Comparison of ENCODE assay signal across 1 cellular context in genomic region chr10:13500201-13500600, GRCh38.
TF ChIP-seq lines count a peak whose summit lies in the region.

No MANE protein-coding gene starts in this region.

TF ChIP-seq in HepG2, 621 proteins besides CTCF, POLR2A, EP300 and RAD21 (continued from another document and continues in another):
- TF ChIP-seq HNF1A (IDR thresholded peaks at IDR 0.05; ENCODE audit: low read depth), result no peak
- no peak for TF ChIP-seq HNF1A (CRISPR knock-in tag; IDR thresholded peaks at IDR 0.05; ENCODE audit: borderline replicate concordance)
- TF ChIP-seq, protein P1, sequence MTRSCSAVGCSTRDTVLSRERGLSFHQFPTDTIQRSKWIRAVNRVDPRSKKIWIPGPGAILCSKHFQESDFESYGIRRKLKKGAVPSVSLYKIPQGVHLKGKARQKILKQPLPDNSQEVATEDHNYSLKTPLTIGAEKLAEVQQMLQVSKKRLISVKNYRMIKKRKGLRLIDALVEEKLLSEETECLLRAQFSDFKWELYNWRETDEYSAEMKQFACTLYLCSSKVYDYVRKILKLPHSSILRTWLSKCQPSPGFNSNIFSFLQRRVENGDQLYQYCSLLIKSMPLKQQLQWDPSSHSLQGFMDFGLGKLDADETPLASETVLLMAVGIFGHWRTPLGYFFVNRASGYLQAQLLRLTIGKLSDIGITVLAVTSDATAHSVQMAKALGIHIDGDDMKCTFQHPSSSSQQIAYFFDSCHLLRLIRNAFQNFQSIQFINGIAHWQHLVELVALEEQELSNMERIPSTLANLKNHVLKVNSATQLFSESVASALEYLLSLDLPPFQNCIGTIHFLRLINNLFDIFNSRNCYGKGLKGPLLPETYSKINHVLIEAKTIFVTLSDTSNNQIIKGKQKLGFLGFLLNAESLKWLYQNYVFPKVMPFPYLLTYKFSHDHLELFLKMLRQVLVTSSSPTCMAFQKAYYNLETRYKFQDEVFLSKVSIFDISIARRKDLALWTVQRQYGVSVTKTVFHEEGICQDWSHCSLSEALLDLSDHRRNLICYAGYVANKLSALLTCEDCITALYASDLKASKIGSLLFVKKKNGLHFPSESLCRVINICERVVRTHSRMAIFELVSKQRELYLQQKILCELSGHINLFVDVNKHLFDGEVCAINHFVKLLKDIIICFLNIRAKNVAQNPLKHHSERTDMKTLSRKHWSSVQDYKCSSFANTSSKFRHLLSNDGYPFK (CRISPR knock-in tag; IDR thresholded peaks at IDR 0.05; ENCODE audit: borderline replicate concordance), result no peak
- TF ChIP-seq, protein P2, sequence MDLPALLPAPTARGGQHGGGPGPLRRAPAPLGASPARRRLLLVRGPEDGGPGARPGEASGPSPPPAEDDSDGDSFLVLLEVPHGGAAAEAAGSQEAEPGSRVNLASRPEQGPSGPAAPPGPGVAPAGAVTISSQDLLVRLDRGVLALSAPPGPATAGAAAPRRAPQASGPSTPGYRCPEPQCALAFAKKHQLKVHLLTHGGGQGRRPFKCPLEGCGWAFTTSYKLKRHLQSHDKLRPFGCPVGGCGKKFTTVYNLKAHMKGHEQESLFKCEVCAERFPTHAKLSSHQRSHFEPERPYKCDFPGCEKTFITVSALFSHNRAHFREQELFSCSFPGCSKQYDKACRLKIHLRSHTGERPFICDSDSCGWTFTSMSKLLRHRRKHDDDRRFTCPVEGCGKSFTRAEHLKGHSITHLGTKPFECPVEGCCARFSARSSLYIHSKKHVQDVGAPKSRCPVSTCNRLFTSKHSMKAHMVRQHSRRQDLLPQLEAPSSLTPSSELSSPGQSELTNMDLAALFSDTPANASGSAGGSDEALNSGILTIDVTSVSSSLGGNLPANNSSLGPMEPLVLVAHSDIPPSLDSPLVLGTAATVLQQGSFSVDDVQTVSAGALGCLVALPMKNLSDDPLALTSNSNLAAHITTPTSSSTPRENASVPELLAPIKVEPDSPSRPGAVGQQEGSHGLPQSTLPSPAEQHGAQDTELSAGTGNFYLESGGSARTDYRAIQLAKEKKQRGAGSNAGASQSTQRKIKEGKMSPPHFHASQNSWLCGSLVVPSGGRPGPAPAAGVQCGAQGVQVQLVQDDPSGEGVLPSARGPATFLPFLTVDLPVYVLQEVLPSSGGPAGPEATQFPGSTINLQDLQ (CRISPR knock-in tag; IDR thresholded peaks at IDR 0.05), result no peak
- no peak for TF ChIP-seq KMT2B (CRISPR knock-in tag; IDR thresholded peaks at IDR 0.05)
- no peak for TF ChIP-seq ZFP90 (CRISPR knock-in tag; IDR thresholded peaks at IDR 0.05; ENCODE audit: borderline replicate concordance)
- no peak for TF ChIP-seq DMTF1 (CRISPR knock-in tag; IDR thresholded peaks at IDR 0.05)
- no peak for TF ChIP-seq MLLT10 (CRISPR knock-in tag; IDR thresholded peaks at IDR 0.05)
- TF ChIP-seq ATF1 (CRISPR knock-in tag; IDR thresholded peaks at IDR 0.05), result no peak
- no peak for TF ChIP-seq ZNF850 (CRISPR knock-in tag; conservative IDR thresholded peaks at IDR 0.05)
- no peak for TF ChIP-seq FOXP1 (IDR thresholded peaks at IDR 0.05)
- TF ChIP-seq FOXP1 (CRISPR knock-in tag; IDR thresholded peaks at IDR 0.05), result peak; percentile 57
- TF ChIP-seq HOXA7 (CRISPR knock-in tag; IDR thresholded peaks at IDR 0.05), result no peak
- no peak for TF ChIP-seq BRD4 (CRISPR knock-in tag; IDR thresholded peaks at IDR 0.05)
- TF ChIP-seq, protein P3, sequence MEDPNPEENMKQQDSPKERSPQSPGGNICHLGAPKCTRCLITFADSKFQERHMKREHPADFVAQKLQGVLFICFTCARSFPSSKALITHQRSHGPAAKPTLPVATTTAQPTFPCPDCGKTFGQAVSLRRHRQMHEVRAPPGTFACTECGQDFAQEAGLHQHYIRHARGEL (CRISPR knock-in tag; IDR thresholded peaks at IDR 0.05), result no peak
- TF ChIP-seq CEBPG (CRISPR knock-in tag; IDR thresholded peaks at IDR 0.05), result peak; percentile 58
- TF ChIP-seq SMC3 (IDR thresholded peaks at IDR 0.05; ENCODE audit: low read length), result no peak
- peak; percentile 45; the same call in 1 of the 2 replicates for TF ChIP-seq CEBPB (IDR thresholded peaks at IDR 0.05; ENCODE audit: borderline replicate concordance, low read depth, low read length)
- TF ChIP-seq TCF7 (IDR thresholded peaks at IDR 0.05; ENCODE audit: low read depth), result peak; percentile 65; the same call in 1 of the 2 replicates
- TF ChIP-seq RCOR2 (CRISPR knock-in tag; IDR thresholded peaks at IDR 0.05), result 0 out of 2 replicates have a peak, but pooled peaks have one; percentile 29
- TF ChIP-seq, protein P4, sequence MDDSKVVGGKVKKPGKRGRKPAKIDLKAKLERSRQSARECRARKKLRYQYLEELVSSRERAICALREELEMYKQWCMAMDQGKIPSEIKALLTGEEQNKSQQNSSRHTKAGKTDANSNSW (CRISPR knock-in tag; IDR thresholded peaks at IDR 0.05; ENCODE audit: borderline replicate concordance), result no peak
- no peak for TF ChIP-seq ZBTB2 (CRISPR knock-in tag; IDR thresholded peaks at IDR 0.05; ENCODE audit: low read depth)
- TF ChIP-seq, protein P5, sequence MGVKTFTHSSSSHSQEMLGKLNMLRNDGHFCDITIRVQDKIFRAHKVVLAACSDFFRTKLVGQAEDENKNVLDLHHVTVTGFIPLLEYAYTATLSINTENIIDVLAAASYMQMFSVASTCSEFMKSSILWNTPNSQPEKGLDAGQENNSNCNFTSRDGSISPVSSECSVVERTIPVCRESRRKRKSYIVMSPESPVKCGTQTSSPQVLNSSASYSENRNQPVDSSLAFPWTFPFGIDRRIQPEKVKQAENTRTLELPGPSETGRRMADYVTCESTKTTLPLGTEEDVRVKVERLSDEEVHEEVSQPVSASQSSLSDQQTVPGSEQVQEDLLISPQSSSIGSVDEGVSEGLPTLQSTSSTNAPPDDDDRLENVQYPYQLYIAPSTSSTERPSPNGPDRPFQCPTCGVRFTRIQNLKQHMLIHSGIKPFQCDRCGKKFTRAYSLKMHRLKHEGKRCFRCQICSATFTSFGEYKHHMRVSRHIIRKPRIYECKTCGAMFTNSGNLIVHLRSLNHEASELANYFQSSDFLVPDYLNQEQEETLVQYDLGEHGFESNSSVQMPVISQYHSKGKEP (CRISPR knock-in tag; IDR thresholded peaks at IDR 0.05), result no peak
- TF ChIP-seq POLR2G (IDR thresholded peaks at IDR 0.05; ENCODE audit: low read depth, low read length), result no peak
- no peak for TF ChIP-seq HIC2 (CRISPR knock-in tag; IDR thresholded peaks at IDR 0.05; ENCODE audit: low read depth)
- TF ChIP-seq FOSL1 (CRISPR knock-in tag; IDR thresholded peaks at IDR 0.05; ENCODE audit: borderline replicate concordance), result peak; percentile 49; the same call in 1 of the 2 replicates
- TF ChIP-seq ZNF598 (CRISPR knock-in tag; IDR thresholded peaks at IDR 0.05; ENCODE audit: borderline replicate concordance), result no peak
- TF ChIP-seq ZNF878 (CRISPR knock-in tag; IDR thresholded peaks at IDR 0.05), result no peak
- TF ChIP-seq SYNCRIP (IDR thresholded peaks at IDR 0.05; ENCODE audit: insufficient read depth, low read depth, low read length), result no peak
- no peak for TF ChIP-seq ZNF607 (CRISPR knock-in tag; IDR thresholded peaks at IDR 0.05; ENCODE audit: borderline replicate concordance)
- no peak for TF ChIP-seq ZNF33B (CRISPR knock-in tag; IDR thresholded peaks at IDR 0.05)
- TF ChIP-seq, protein P6, sequence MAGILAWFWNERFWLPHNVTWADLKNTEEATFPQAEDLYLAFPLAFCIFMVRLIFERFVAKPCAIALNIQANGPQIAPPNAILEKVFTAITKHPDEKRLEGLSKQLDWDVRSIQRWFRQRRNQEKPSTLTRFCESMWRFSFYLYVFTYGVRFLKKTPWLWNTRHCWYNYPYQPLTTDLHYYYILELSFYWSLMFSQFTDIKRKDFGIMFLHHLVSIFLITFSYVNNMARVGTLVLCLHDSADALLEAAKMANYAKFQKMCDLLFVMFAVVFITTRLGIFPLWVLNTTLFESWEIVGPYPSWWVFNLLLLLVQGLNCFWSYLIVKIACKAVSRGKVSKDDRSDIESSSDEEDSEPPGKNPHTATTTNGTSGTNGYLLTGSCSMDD (CRISPR knock-in tag; IDR thresholded peaks at IDR 0.05), result no peak
- TF ChIP-seq HMG20A (CRISPR knock-in tag; IDR thresholded peaks at IDR 0.05; ENCODE audit: borderline replicate concordance), result peak; percentile 75; the same call in 1 of the 2 replicates
- no peak for TF ChIP-seq ZNF496 (CRISPR knock-in tag; IDR thresholded peaks at IDR 0.05; ENCODE audit: insufficient replicate concordance)
- no peak for TF ChIP-seq ZNF737 (CRISPR knock-in tag; IDR thresholded peaks at IDR 0.05; ENCODE audit: borderline replicate concordance)
- peak; percentile 94 for TF ChIP-seq FOSL2 (CRISPR knock-in tag; IDR thresholded peaks at IDR 0.05)
- no peak for TF ChIP-seq ZNF792 (CRISPR knock-in tag; IDR thresholded peaks at IDR 0.05)
- TF ChIP-seq RBAK (CRISPR knock-in tag; IDR thresholded peaks at IDR 0.05), result no peak
